22 cellular contexts compared by ENCODE assay signal in the genomic region with DNA sequence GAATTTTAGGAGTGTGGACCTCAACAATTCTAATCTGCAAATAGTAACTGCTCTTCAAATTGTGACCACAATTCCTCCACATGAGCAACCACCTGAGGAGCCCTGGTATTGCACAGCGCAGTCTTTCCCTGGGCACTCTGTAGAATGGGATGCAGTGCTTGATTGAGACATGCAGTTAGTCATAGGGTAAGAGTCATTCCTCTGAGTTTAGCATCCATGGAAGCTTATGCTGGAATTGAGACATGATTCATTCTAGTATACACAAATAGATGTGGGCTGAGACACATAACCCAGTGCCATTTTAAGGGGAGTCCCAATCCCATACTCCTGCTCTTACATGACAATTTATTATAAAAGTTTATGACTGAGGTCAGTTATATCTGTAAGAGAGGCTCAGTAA.
DNase-seq lines count a peak whose midpoint lies in the region; ATAC-seq and TF ChIP-seq lines count a peak whose summit lies in the region.
"Had no signal": no experiment of that assay in that cellular context is flagged by ENCODE, and none has a peak within 500 bp of the region (broad histone marks: within the 10 kb centered on the region; RNA-seq: fewer than 3 reads in every experiment).

No MANE protein-coding gene starts in this region.

- no peaks in the 10 kb centered on the region for H3K9me3 ChIP-seq in PC-3 (ENCODE audit: low read length)
- H3K9me3 ChIP-seq: BLaER1 treated with 17β-estradiol and CSF1 and Interleukin-3, amounts not matched to agents 10 nM and 100 nM had no signal

- POLR2A ChIA-PET in PC-3 (lab: Charles Lee; ENCODE audit: unreplicated experiment), result no interaction called here
- POLR2A ChIA-PET in activated CD4-positive, alpha-beta memory T cell treated with anti-CD3 and anti-CD28 coated beads for 36 hours (lab: Charles Lee), result no interaction called here

- no peaks in the 10 kb centered on the region for H4K20me1 ChIP-seq in PC-3 (ENCODE audit: low read length)
- H4K20me1 ChIP-seq: BLaER1 treated with 17β-estradiol and CSF1 and Interleukin-3, amounts not matched to agents 10 nM and 100 nM had no signal

- no peak overlapping the region for H3K4me2 ChIP-seq in PC-3 (ENCODE audit: low read length)
- H3K4me2 ChIP-seq: A549; BLaER1 treated with 17β-estradiol and CSF1 and Interleukin-3, amounts not matched to agents 10 nM and 100 nM had no signal

- BruUV-seq in PC-3 (replicated peaks; lab: Mats Ljungman, UMichigan), result no TSS peak

- no peaks in the 10 kb centered on the region for H3K36me3 Mint-ChIP-seq in activated CD4-positive, alpha-beta memory T cell treated with anti-CD3 and anti-CD28 coated beads for 36 hours

- H3K27me3 Mint-ChIP-seq in activated CD4-positive, alpha-beta memory T cell treated with anti-CD3 and anti-CD28 coated beads for 36 hours, result no peaks in the 10 kb centered on the region
- H3K27me3 Mint-ChIP-seq: CD4-positive, alpha-beta T cell had no signal

- no peak for TF ChIP-seq CTCF in PC-3 (conservative IDR thresholded peaks at IDR 0.05; ENCODE audit: low read depth, low read length)
- no peak for TF ChIP-seq CTCF in choroid plexus epithelial cell (conservative IDR thresholded peaks at IDR 0.05; ENCODE audit: low read depth, low read length)

- intact Hi-C loops in PC-3 (cut with micrococcal nuclease), result no loop called here
- intact Hi-C loops in activated CD4-positive, alpha-beta memory T cell treated with anti-CD3 and anti-CD28 coated beads for 36 hours (cut with micrococcal nuclease), result no loop called here

- ATAC-seq in PC-3, result peak; percentile 66
- ATAC-seq: A549, HCT116 had no signal

- H3K4me3 Mint-ChIP-seq in activated CD4-positive, alpha-beta memory T cell treated with anti-CD3 and anti-CD28 coated beads for 36 hours, result no peak overlapping the region
- H3K4me3 Mint-ChIP-seq: CD4-positive, alpha-beta T cell had no signal

- H3K79me2 ChIP-seq in PC-3 (ENCODE audit: low read length), result no peaks in the 10 kb centered on the region

- H3K4me1 ChIP-seq in PC-3 (ENCODE audit: insufficient read depth, low read length), result 0 out of 2 replicates have a peak, but pooled peaks cover 3% of the 10 kb centered on the region
- H3K4me1 ChIP-seq: A549; BLaER1 treated with 17β-estradiol and CSF1 and Interleukin-3, amounts not matched to agents 10 nM and 100 nM had no signal

- DNase-seq in H4 (ENCODE audit: low spot score), result peak; percentile 42
- DNase-seq in PC-3, result peak; percentile 64
- peak; percentile 0 for DNase-seq in choroid plexus epithelial cell (ENCODE audit: low read depth)
- peak; percentile 36 for DNase-seq in kidney tubule cell (ENCODE audit: low spot score)
- no peak for DNase-seq in activated CD4-positive, alpha-beta memory T cell treated with anti-CD3 and anti-CD28 coated beads for 36 hours
- no peak for DNase-seq in central memory CD4-positive, alpha-beta T cell
- no peak for DNase-seq in NCI-H446 (lab: John Stamatoyannopoulos, UW)
- DNase-seq: AML-193; CD4-positive, alpha-beta T cell; GOT3; NCI-H1092 treated with DMSO at 0.1 percent for 48 hours; NCI-H1436; NCI-H187; NCI-H2107; NCI-H524 treated with DMSO at 0.1 percent for 48 hours; NCI-H774; SHP77 had no signal

- H3F3A ChIP-seq in PC-3 (ENCODE audit: low read length, unreplicated experiment), result no peaks in the 10 kb centered on the region

- no peak overlapping the region for H3K27ac Mint-ChIP-seq in activated CD4-positive, alpha-beta memory T cell treated with anti-CD3 and anti-CD28 coated beads for 36 hours
- H3K27ac Mint-ChIP-seq: CD4-positive, alpha-beta T cell had no signal

- H3K4me1 Mint-ChIP-seq in activated CD4-positive, alpha-beta memory T cell treated with anti-CD3 and anti-CD28 coated beads for 36 hours (ENCODE audit: low read depth), result no peaks in the 10 kb centered on the region

- no peak overlapping the region for H2AFZ ChIP-seq in PC-3 (ENCODE audit: low read length)

- no peaks in the 10 kb centered on the region for H3K36me3 ChIP-seq in PC-3 (ENCODE audit: low read depth, low read length)
- H3K36me3 ChIP-seq: BLaER1 treated with 17β-estradiol and CSF1 and Interleukin-3, amounts not matched to agents 10 nM and 100 nM had no signal

- H3K9me3 Mint-ChIP-seq in activated CD4-positive, alpha-beta memory T cell treated with anti-CD3 and anti-CD28 coated beads for 36 hours, result peaks cover 3% of the 10 kb centered on the region

- CTCF ChIA-PET in PC-3 (lab: Charles Lee), result no interaction called here
- CTCF ChIA-PET in activated CD4-positive, alpha-beta memory T cell treated with anti-CD3 and anti-CD28 coated beads for 36 hours (lab: Charles Lee), result no interaction called here

- H3K9ac ChIP-seq in PC-3 (ENCODE audit: low read length), result no peak overlapping the region
- H3K9ac ChIP-seq: BLaER1 treated with 17β-estradiol and CSF1 and Interleukin-3, amounts not matched to agents 10 nM and 100 nM had no signal

- no peaks in the 10 kb centered on the region for H3K27me3 ChIP-seq in PC-3 (ENCODE audit: low read length)
- H3K27me3 ChIP-seq: BLaER1 treated with 17β-estradiol and CSF1 and Interleukin-3, amounts not matched to agents 10 nM and 100 nM had no signal

- H3K27ac ChIP-seq in PC-3 (ENCODE audit: low read length), result peak overlapping the region; percentile 56; the same call in 1 of the 2 replicates
- H3K27ac ChIP-seq: A549; BLaER1 treated with 17β-estradiol and CSF1 and Interleukin-3, amounts not matched to agents 10 nM and 100 nM; HL-60; RWPE1 had no signal

- H3K4me3 ChIP-seq in PC-3 (ENCODE audit: low read length) (no peak overlapping the region), choroid plexus epithelial cell (ENCODE audit: low read depth, low read length) (no peak overlapping the region)
- H3K4me3 ChIP-seq: A549; BLaER1 treated with 17β-estradiol and CSF1 and Interleukin-3, amounts not matched to agents 10 nM and 100 nM had no signal

- H3K9me2 ChIP-seq in PC-3 (replicated peaks; ENCODE audit: low read length), result no peaks in the 10 kb centered on the region

Comparison
In these comparisons a context has a peak if more than half of its experiments do, and no peak if none do; other contexts are left out.
1. DNase-seq: peak in H4 (single experiment), PC-3 (single experiment), choroid plexus epithelial cell (single experiment) and kidney tubule cell (single experiment); none in activated CD4-positive, alpha-beta memory T cell treated with anti-CD3 and anti-CD28 coated beads for 36 hours (single experiment), central memory CD4-positive, alpha-beta T cell (single experiment) and NCI-H446 (0 of 2).